Comparison of ENCODE assay signal across 37 cellular contexts in the genomic region with DNA sequence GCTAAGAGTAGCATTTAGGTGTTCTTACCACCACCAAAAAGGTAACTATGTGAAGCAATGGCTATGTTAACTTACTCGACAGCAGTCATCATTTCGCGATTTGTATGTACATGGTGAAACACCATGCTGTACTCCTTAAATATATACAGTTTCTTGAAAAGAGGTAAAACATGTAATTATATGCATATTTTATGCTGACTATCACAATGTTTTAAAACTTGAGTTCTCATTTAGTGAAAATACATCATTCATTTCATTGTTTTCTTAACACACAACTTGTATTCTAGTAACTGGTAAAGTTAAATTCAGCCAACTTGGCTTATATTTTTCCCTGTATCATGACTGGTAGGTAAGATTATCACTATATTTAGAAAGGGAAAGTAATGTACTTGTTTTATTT.
"Had no signal": no experiment of that assay in that cellular context is flagged by ENCODE, and none has a peak within 500 bp of the region (broad histone marks: within the 10 kb centered on the region; RNA-seq: fewer than 3 reads in every experiment).

No MANE protein-coding gene starts in this region.

- H3K27me3 ChIP-seq: ascending aorta, cardiac muscle cell had no signal

- FAIRE-seq: TTC549 had no signal

- DNase-seq: activated CD4-positive, alpha-beta memory T cell treated with anti-CD3 and anti-CD28 coated beads, Interleukin-2, amount 10 ng/mL, durations not matched to agents 7 days and 5 days; activated CD4-positive, alpha-beta T cell treated with anti-CD3 and anti-CD28 coated beads for 1 hour; activated CD4-positive, alpha-beta T cell treated with anti-CD3 and anti-CD28 coated beads for 36 hours; activated CD4-positive, alpha-beta T cell treated with anti-CD3 and anti-CD28 coated beads for 48 hours; activated CD4-positive, alpha-beta T cell treated with anti-CD3 and anti-CD28 coated beads, Interleukin-2, amount 10 ng/mL, durations not matched to agents 7 days and 5 days; activated CD4-positive, alpha-beta T cell treated with anti-CD3 and anti-CD28 coated beads, Interleukin-2, amount 50 U/mL, for 48 hours; activated CD4-positive, CD25-positive, alpha-beta regulatory T cell; activated CD8-positive, alpha-beta memory T cell treated with anti-CD3 and anti-CD28 coated beads for 24 hours; activated CD8-positive, alpha-beta memory T cell treated with anti-CD3 and anti-CD28 coated beads, Interleukin-2, amount 10 ng/mL, durations not matched to agents 7 days and 5 days; activated CD8-positive, alpha-beta memory T cell treated with anti-CD3 and anti-CD28 coated beads, Interleukin-2, amount 50 U/mL, for 48 hours; activated CD8-positive, alpha-beta T cell treated with anti-CD3 and anti-CD28 coated beads, Interleukin-2, amount 10 ng/mL, durations not matched to agents 7 days and 5 days; activated effector memory CD4-positive, alpha-beta T cell treated with Interleukin-2 at 50 U/mL for 16 hours; activated gamma-delta T cell; activated naive CD4-positive, alpha-beta T cell treated with anti-CD3 and anti-CD28 coated beads, Interleukin-2, amount 10 ng/mL, durations not matched to agents 7 days and 5 days; activated naive CD4-positive, alpha-beta T cell treated with Interleukin-2 at 50 U/mL for 16 hours; activated naive CD8-positive, alpha-beta T cell treated with anti-CD3 and anti-CD28 coated beads, Interleukin-2, amount 10 ng/mL, durations not matched to agents 7 days and 5 days; activated naive CD8-positive, alpha-beta T cell treated with anti-CD3 and anti-CD28 coated beads, Interleukin-2, amount 50 U/mL, for 24 hours; activated T-cell treated with anti-CD3 and anti-CD28 coated beads, Interleukin-2, amount 50 U/mL, for 24 hours; activated T-cell treated with anti-CD3 and anti-CD28 coated beads, Interleukin-2, amount 50 U/mL, for 48 hours; amygdala; anterior cingulate cortex; caudate nucleus; cerebellar nuclear complex; T-helper 2 cell; T-helper 9 cell had no signal

- H3K27ac ChIP-seq: ascending aorta, cardiac muscle cell, VCaP had no signal

- ATAC-seq: activated CD4-positive, alpha-beta T cell treated with anti-CD3 and anti-CD28 coated beads for 36 hours; activated CD4-positive, CD25-positive, alpha-beta regulatory T cell treated with anti-CD3 and anti-CD28 coated beads, Interleukin-2, amount 50 U/mL, for 24 hours; activated CD8-positive, alpha-beta memory T cell treated with anti-CD3 and anti-CD28 coated beads, Interleukin-2, amount 10 ng/mL, durations not matched to agents 7 days and 5 days; activated CD8-positive, alpha-beta T cell treated with anti-CD3 and anti-CD28 coated beads, Interleukin-2, amount 10 ng/mL, durations not matched to agents 7 days and 5 days; activated naive CD8-positive, alpha-beta T cell treated with anti-CD3 and anti-CD28 coated beads, Interleukin-2, amount 50 U/mL, for 24 hours had no signal

- H3K36me3 ChIP-seq: ascending aorta, cardiac muscle cell had no signal

- H3K9me3 Mint-ChIP-seq: activated CD4-positive, alpha-beta memory T cell treated with anti-CD3 and anti-CD28 coated beads, Interleukin-2, amount 10 ng/mL, durations not matched to agents 7 days and 5 days; activated CD4-positive, alpha-beta T cell treated with anti-CD3 and anti-CD28 coated beads, Interleukin-2, amount 10 ng/mL, durations not matched to agents 7 days and 5 days; activated naive CD4-positive, alpha-beta T cell treated with anti-CD3 and anti-CD28 coated beads, Interleukin-2, amount 10 ng/mL, durations not matched to agents 7 days and 5 days; activated naive CD4-positive, alpha-beta T cell treated with anti-CD3 and anti-CD28 coated beads, Interleukin-2, amount 50 U/mL, for 24 hours; activated naive CD8-positive, alpha-beta T cell treated with anti-CD3 and anti-CD28 coated beads, Interleukin-2, amount 10 ng/mL, durations not matched to agents 7 days and 5 days; activated naive CD8-positive, alpha-beta T cell treated with anti-CD3 and anti-CD28 coated beads, Interleukin-2, amount 50 U/mL, for 24 hours; activated T-cell treated with anti-CD3 and anti-CD28 coated beads, Interleukin-2, amount 50 U/mL, for 24 hours; activated T-helper 2 cell treated with anti-CD3 and anti-CD28 coated beads, Interferon-gamma antibody, Interleukin-2, Interleukin-4, amounts not matched to agents 10 μg/mL and 5 μg/mL and 100 μg/mL, durations not matched to agents 14 hours and 24 hours and 36 hours; brain; T-helper 1 cell treated with Interleukin-12 subunit alpha and Interleukin-12 subunit beta and Interleukin-4 antibody, amounts not matched to agents 30 μg/mL and 1 μg/mL, for 36 hours; T-helper 2 cell treated with Interferon-gamma antibody and Interleukin-4, amounts not matched to agents 5 μg/mL and 100 μg/mL, for 36 hours had no signal

- H3K4me1 ChIP-seq: ascending aorta had no signal

- H3K27ac Mint-ChIP-seq: activated CD4-positive, alpha-beta memory T cell treated with anti-CD3 and anti-CD28 coated beads, Interleukin-2, amount 10 ng/mL, durations not matched to agents 7 days and 5 days; activated CD4-positive, alpha-beta T cell treated with anti-CD3 and anti-CD28 coated beads for 36 hours; activated CD4-positive, alpha-beta T cell treated with anti-CD3 and anti-CD28 coated beads, Interleukin-2, amount 10 ng/mL, durations not matched to agents 7 days and 5 days; activated CD8-positive, alpha-beta memory T cell treated with anti-CD3 and anti-CD28 coated beads, Interleukin-2, amount 10 ng/mL, durations not matched to agents 7 days and 5 days; activated CD8-positive, alpha-beta T cell treated with anti-CD3 and anti-CD28 coated beads, Interleukin-2, amount 10 ng/mL, durations not matched to agents 7 days and 5 days; activated naive CD4-positive, alpha-beta T cell treated with anti-CD3 and anti-CD28 coated beads, Interleukin-2, amount 10 ng/mL, durations not matched to agents 7 days and 5 days; activated naive CD4-positive, alpha-beta T cell treated with anti-CD3 and anti-CD28 coated beads, Interleukin-2, amount 50 U/mL, for 24 hours; activated naive CD8-positive, alpha-beta T cell; activated naive CD8-positive, alpha-beta T cell treated with anti-CD3 and anti-CD28 coated beads, Interleukin-2, amount 10 ng/mL, durations not matched to agents 7 days and 5 days; activated naive CD8-positive, alpha-beta T cell treated with anti-CD3 and anti-CD28 coated beads, Interleukin-2, amount 50 U/mL, for 24 hours; activated T-cell treated with anti-CD3 and anti-CD28 coated beads, Interleukin-2, amount 50 U/mL, for 24 hours; activated T-helper 2 cell treated with anti-CD3 and anti-CD28 coated beads, Interferon-gamma antibody, Interleukin-2, Interleukin-4, amounts not matched to agents 10 μg/mL and 5 μg/mL and 100 μg/mL, durations not matched to agents 14 hours and 24 hours and 36 hours; brain; T-helper 1 cell treated with Interleukin-12 subunit alpha and Interleukin-12 subunit beta and Interleukin-4 antibody, amounts not matched to agents 30 μg/mL and 1 μg/mL, for 36 hours; T-helper 2 cell treated with Interferon-gamma antibody and Interleukin-4, amounts not matched to agents 5 μg/mL and 100 μg/mL, for 36 hours had no signal

- H3K4me1 Mint-ChIP-seq: activated CD4-positive, alpha-beta memory T cell treated with anti-CD3 and anti-CD28 coated beads, Interleukin-2, amount 10 ng/mL, durations not matched to agents 7 days and 5 days; activated CD4-positive, alpha-beta T cell treated with anti-CD3 and anti-CD28 coated beads for 36 hours; activated CD4-positive, alpha-beta T cell treated with anti-CD3 and anti-CD28 coated beads, Interleukin-2, amount 10 ng/mL, durations not matched to agents 7 days and 5 days; activated CD8-positive, alpha-beta memory T cell treated with anti-CD3 and anti-CD28 coated beads, Interleukin-2, amount 10 ng/mL, durations not matched to agents 7 days and 5 days; activated naive CD4-positive, alpha-beta T cell treated with anti-CD3 and anti-CD28 coated beads, Interleukin-2, amount 10 ng/mL, durations not matched to agents 7 days and 5 days; activated naive CD4-positive, alpha-beta T cell treated with anti-CD3 and anti-CD28 coated beads, Interleukin-2, amount 50 U/mL, for 24 hours; activated naive CD8-positive, alpha-beta T cell treated with anti-CD3 and anti-CD28 coated beads, Interleukin-2, amount 10 ng/mL, durations not matched to agents 7 days and 5 days; activated naive CD8-positive, alpha-beta T cell treated with anti-CD3 and anti-CD28 coated beads, Interleukin-2, amount 50 U/mL, for 24 hours; brain; central memory CD8-positive, alpha-beta T cell had no signal

- H3K9me3 ChIP-seq: ascending aorta had no signal

- H3K36me3 Mint-ChIP-seq: activated CD8-positive, alpha-beta memory T cell treated with anti-CD3 and anti-CD28 coated beads, Interleukin-2, amount 10 ng/mL, durations not matched to agents 7 days and 5 days; activated naive CD4-positive, alpha-beta T cell treated with anti-CD3 and anti-CD28 coated beads, Interleukin-2, amount 10 ng/mL, durations not matched to agents 7 days and 5 days; activated naive CD4-positive, alpha-beta T cell treated with anti-CD3 and anti-CD28 coated beads, Interleukin-2, amount 50 U/mL, for 24 hours; activated naive CD8-positive, alpha-beta T cell; activated naive CD8-positive, alpha-beta T cell treated with anti-CD3 and anti-CD28 coated beads, Interleukin-2, amount 10 ng/mL, durations not matched to agents 7 days and 5 days; brain had no signal

- H3K4me3 Mint-ChIP-seq: activated CD4-positive, alpha-beta memory T cell treated with anti-CD3 and anti-CD28 coated beads, Interleukin-2, amount 10 ng/mL, durations not matched to agents 7 days and 5 days; activated CD4-positive, alpha-beta T cell treated with anti-CD3 and anti-CD28 coated beads for 36 hours; activated CD4-positive, alpha-beta T cell treated with anti-CD3 and anti-CD28 coated beads, Interleukin-2, amount 10 ng/mL, durations not matched to agents 7 days and 5 days; activated CD8-positive, alpha-beta memory T cell treated with anti-CD3 and anti-CD28 coated beads, Interleukin-2, amount 10 ng/mL, durations not matched to agents 7 days and 5 days; activated CD8-positive, alpha-beta T cell treated with anti-CD3 and anti-CD28 coated beads, Interleukin-2, amount 10 ng/mL, durations not matched to agents 7 days and 5 days; activated naive CD4-positive, alpha-beta T cell treated with anti-CD3 and anti-CD28 coated beads, Interleukin-2, amount 10 ng/mL, durations not matched to agents 7 days and 5 days; activated naive CD4-positive, alpha-beta T cell treated with anti-CD3 and anti-CD28 coated beads, Interleukin-2, amount 50 U/mL, for 24 hours; activated naive CD8-positive, alpha-beta T cell; activated naive CD8-positive, alpha-beta T cell treated with anti-CD3 and anti-CD28 coated beads, Interleukin-2, amount 10 ng/mL, durations not matched to agents 7 days and 5 days; activated naive CD8-positive, alpha-beta T cell treated with anti-CD3 and anti-CD28 coated beads, Interleukin-2, amount 50 U/mL, for 24 hours; activated T-cell treated with anti-CD3 and anti-CD28 coated beads, Interleukin-2, amount 50 U/mL, for 24 hours; brain; central memory CD8-positive, alpha-beta T cell; T-helper 1 cell treated with Interleukin-12 subunit alpha and Interleukin-12 subunit beta and Interleukin-4 antibody, amounts not matched to agents 30 μg/mL and 1 μg/mL, for 36 hours; T-helper 2 cell treated with Interferon-gamma antibody and Interleukin-4, amounts not matched to agents 5 μg/mL and 100 μg/mL, for 36 hours had no signal

- H3K27me3 Mint-ChIP-seq: activated CD4-positive, alpha-beta memory T cell treated with anti-CD3 and anti-CD28 coated beads, Interleukin-2, amount 10 ng/mL, durations not matched to agents 7 days and 5 days; activated CD4-positive, alpha-beta T cell treated with anti-CD3 and anti-CD28 coated beads for 36 hours; activated CD4-positive, alpha-beta T cell treated with anti-CD3 and anti-CD28 coated beads, Interleukin-2, amount 10 ng/mL, durations not matched to agents 7 days and 5 days; activated CD8-positive, alpha-beta memory T cell treated with anti-CD3 and anti-CD28 coated beads, Interleukin-2, amount 10 ng/mL, durations not matched to agents 7 days and 5 days; activated naive CD4-positive, alpha-beta T cell treated with anti-CD3 and anti-CD28 coated beads, Interleukin-2, amount 50 U/mL, for 24 hours; activated naive CD8-positive, alpha-beta T cell treated with anti-CD3 and anti-CD28 coated beads, Interleukin-2, amount 10 ng/mL, durations not matched to agents 7 days and 5 days; activated naive CD8-positive, alpha-beta T cell treated with anti-CD3 and anti-CD28 coated beads, Interleukin-2, amount 50 U/mL, for 24 hours; activated T-cell treated with anti-CD3 and anti-CD28 coated beads, Interleukin-2, amount 50 U/mL, for 24 hours; central memory CD8-positive, alpha-beta T cell had no signal

- H3K4me3 ChIP-seq: ascending aorta, cardiac muscle cell had no signal
